ENCODE assay signal across 1 cellular context in genomic region chr22:22787805-22788459, GRCh38.
TF ChIP-seq lines count a peak whose summit lies in the region.

No MANE protein-coding gene starts in this region.

TF ChIP-seq in K562, 482 proteins besides CTCF, POLR2A, EP300 and RAD21 (continued from another document):
- TF ChIP-seq ATF6 (CRISPR knock-in tag; IDR thresholded peaks at IDR 0.05), result no peak
- peak; percentile 47; the same call in 1 of the 2 replicates for TF ChIP-seq PML (IDR thresholded peaks at IDR 0.05; ENCODE audit: low read length)
- TF ChIP-seq JUNB (CRISPR knock-in tag; conservative IDR thresholded peaks at IDR 0.05), result no peak
- no peak for TF ChIP-seq TSC22D4 (tag; IDR thresholded peaks at IDR 0.05)
- TF ChIP-seq MYBL2 (IDR thresholded peaks at IDR 0.05; ENCODE audit: low read depth), result no peak
- 0 out of 2 replicates have a peak, but pooled peaks have one; percentile 67 for TF ChIP-seq MYBL2 (CRISPR knock-in tag; IDR thresholded peaks at IDR 0.05; ENCODE audit: borderline replicate concordance)
- no peak for TF ChIP-seq BCLAF1 (IDR thresholded peaks at IDR 0.05; ENCODE audit: borderline replicate concordance in 1 of 2, control insufficient read depth in 1 of 2, low read depth in 2 of 2, low read length in 1 of 2)
- TF ChIP-seq CTBP1 (IDR thresholded peaks at IDR 0.05; ENCODE audit: borderline replicate concordance), result no peak
- TF ChIP-seq RUNX1 (IDR thresholded peaks at IDR 0.05; ENCODE audit: low read depth), result peak; percentile 26; the same call in 1 of the 2 replicates
- TF ChIP-seq MAZ (CRISPR knock-in tag; conservative IDR thresholded peaks at IDR 0.05 in 1 of 2, IDR thresholded peaks at IDR 0.05 in 1 of 2), result peak in 1 of 2 experiments; percentile 91; a peak in 2 of 4 replicates
- peak; percentile 7; the same call in 1 of the 2 replicates for TF ChIP-seq NR3C1 (CRISPR knock-in tag; IDR thresholded peaks at IDR 0.05)
- peak in 1 of 2 experiments; percentile 91; a peak in 2 of 4 replicates for TF ChIP-seq MLX (CRISPR knock-in tag; conservative IDR thresholded peaks at IDR 0.05)
- peak; percentile 53; the same call in 1 of the 2 replicates for TF ChIP-seq CREM (IDR thresholded peaks at IDR 0.05; ENCODE audit: low read depth)
- TF ChIP-seq BACH1 (tag; IDR thresholded peaks at IDR 0.05), result no peak
- TF ChIP-seq E2F1 (CRISPR knock-in tag; IDR thresholded peaks at IDR 0.05), result peak; percentile 91
- 0 out of 2 replicates have a peak, but pooled peaks have one; percentile 51 for TF ChIP-seq ELK1 (CRISPR knock-in tag; IDR thresholded peaks at IDR 0.05)
- 0 out of 2 replicates have a peak, but pooled peaks have one; percentile 15 for TF ChIP-seq CBX1 (IDR thresholded peaks at IDR 0.05; ENCODE audit: low read depth)
- peak; percentile 96; the same call in 1 of the 2 replicates for TF ChIP-seq STAT6 (CRISPR knock-in tag; IDR thresholded peaks at IDR 0.05)
- TF ChIP-seq ZNF511 (CRISPR knock-in tag; IDR thresholded peaks at IDR 0.05), result no peak
- TF ChIP-seq ZKSCAN1 (IDR thresholded peaks at IDR 0.05; ENCODE audit: low read depth, low read length), result no peak
- TF ChIP-seq BRD9 (IDR thresholded peaks at IDR 0.05; ENCODE audit: low read depth, partially characterized antibody), result no peak
- no peak for TF ChIP-seq ZBTB12 (CRISPR knock-in tag; IDR thresholded peaks at IDR 0.05)
- peak; percentile 50; the same call in 1 of the 2 replicates for TF ChIP-seq TCF7 (IDR thresholded peaks at IDR 0.05; ENCODE audit: borderline replicate concordance)
- peak in 1 of 2 experiments; percentile 66; a peak in 1 of 4 replicates for TF ChIP-seq SRF (CRISPR knock-in tag; IDR thresholded peaks at IDR 0.05)
- no peak for TF ChIP-seq ZNF717 (CRISPR knock-in tag; IDR thresholded peaks at IDR 0.05)
- TF ChIP-seq L3MBTL2 (IDR thresholded peaks at IDR 0.05), result no peak
- peak; percentile 88 for TF ChIP-seq HMGXB4 (CRISPR knock-in tag; IDR thresholded peaks at IDR 0.05)
- no peak for TF ChIP-seq ZNF316 (IDR thresholded peaks at IDR 0.05)
- TF ChIP-seq MBD2 (IDR thresholded peaks at IDR 0.05; ENCODE audit: borderline replicate concordance, low read depth), result no peak
- TF ChIP-seq TFAP4 (CRISPR knock-in tag; IDR thresholded peaks at IDR 0.05; ENCODE audit: borderline replicate concordance), result peak; percentile 92
- TF ChIP-seq ZBTB1 (CRISPR knock-in tag; IDR thresholded peaks at IDR 0.05; ENCODE audit: borderline replicate concordance, low read depth), result peak; percentile 87; the same call in 1 of the 2 replicates
- peak; percentile 99 for TF ChIP-seq CTCFL (IDR thresholded peaks at IDR 0.05; ENCODE audit: borderline replicate concordance, insufficient read depth, low read depth, low read length, poor library complexity, severe bottlenecking)
- TF ChIP-seq PBX2 (CRISPR knock-in tag; IDR thresholded peaks at IDR 0.05; ENCODE audit: low read depth), result no peak
- no peak for TF ChIP-seq PBX2 (tag; conservative IDR thresholded peaks at IDR 0.05; ENCODE audit: low read depth)
- peak; percentile 22; the same call in 1 of the 2 replicates for TF ChIP-seq STAT5A (IDR thresholded peaks at IDR 0.05; ENCODE audit: borderline replicate concordance, low read length)
- peak in 1 of 2 experiments; percentile 11; a peak in 1 of 4 replicates for TF ChIP-seq NONO (IDR thresholded peaks at IDR 0.05; ENCODE audit: low read depth in 2 of 2, low read length in 1 of 2)
